Comparison of ENCODE assay signal across 8 cellular contexts in the genomic region with DNA sequence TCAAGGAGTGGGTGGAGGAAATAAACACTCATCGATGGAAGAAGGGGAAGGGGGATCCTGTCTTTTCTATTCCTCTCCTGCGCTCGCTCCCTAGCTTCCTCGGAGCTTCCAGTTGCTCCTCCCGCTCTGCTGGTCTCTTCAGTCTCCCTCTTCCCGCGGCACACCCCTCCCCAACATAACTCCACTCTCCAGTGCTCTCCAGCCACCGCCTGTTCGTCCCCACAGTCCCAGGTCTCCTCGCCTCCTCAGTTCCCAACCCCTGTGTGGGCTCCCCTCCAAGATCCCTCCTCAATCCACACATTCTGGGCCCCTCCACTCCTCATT. TPM values are rescaled to one million over a fixed set of nuclear protein-coding genes. Genes with fewer than 3 reads are reported as not detected.
DNase-seq lines count a peak whose midpoint lies in the region; ATAC-seq, FAIRE-seq and TF ChIP-seq lines count a peak whose summit lies in the region.

No MANE protein-coding gene starts in this region.

- peaks cover 14% of the 10 kb centered on the region for H3K4me1 Mint-ChIP-seq in activated naive CD8-positive, alpha-beta T cell treated with anti-CD3 and anti-CD28 coated beads for 36 hours

- no peak for TF ChIP-seq POLR2A in spleen (IDR thresholded peaks at IDR 0.05)

- peak overlapping the region; percentile 98 for H3K9ac ChIP-seq in iPS-15b (ENCODE audit: low read depth, low read length)

- intact Hi-C loops in spleen (cut with DNase I; ENCODE audit: low total_unique reads): no loop called here

- 0 to 2% (median 1%) methylated on average over 10 of the region's 10 CpGs for WGBS in spleen, 5 donors

- no peak for ATAC-seq in HG02678 (IDR thresholded peaks at IDR 0.05; ENCODE audit: unreplicated experiment)
- ATAC-seq in HG02885 (IDR thresholded peaks at IDR 0.05; ENCODE audit: poor library complexity, unreplicated experiment): no peak

- H3K27ac ChIP-seq in spleen: peak overlapping the region; percentile 64 to 86 (median 83)

- H3K27me3 Mint-ChIP-seq in activated naive CD8-positive, alpha-beta T cell treated with anti-CD3 and anti-CD28 coated beads for 36 hours: no peaks in the 10 kb centered on the region

- no peaks in the 10 kb centered on the region for H3K4me1 ChIP-seq in iPS-15b (ENCODE audit: control insufficient read depth, insufficient read depth, low read length)
- peaks cover 9 to 35% (median 20%) of the 10 kb centered on the region in 6 donors for H3K4me1 ChIP-seq in spleen

- H3K9me3 Mint-ChIP-seq in activated naive CD8-positive, alpha-beta T cell treated with anti-CD3 and anti-CD28 coated beads for 36 hours: no peaks in the 10 kb centered on the region

- H3K9me3 ChIP-seq in iPS-15b (ENCODE audit: control insufficient read depth, insufficient read depth, low read length): no peaks in the 10 kb centered on the region
- no peaks in the 10 kb centered on the region for H3K9me3 ChIP-seq in spleen

- H3K27me3 ChIP-seq in iPS-15b (ENCODE audit: control insufficient read depth, insufficient read depth, low read length) (no peaks in the 10 kb centered on the region), spleen (replicated peaks in 1 of 7) (no peaks in the 10 kb centered on the region)

- TF ChIP-seq CTCF in spleen (IDR thresholded peaks at IDR 0.05 in 8 of 11, conservative IDR thresholded peaks at IDR 0.05 in 3 of 11): no peak

- no peak for FAIRE-seq in HTR-8/SVneo (lab: Jason Lieb, UNC)

- H3K4me3 ChIP-seq in iPS-15b (ENCODE audit: low read depth, low read length) (peak overlapping the region; percentile 100), spleen (peak overlapping the region; percentile 63 to 88 (median 72))

- peak overlapping the region; percentile 96 for H3K27ac Mint-ChIP-seq in activated naive CD8-positive, alpha-beta T cell treated with anti-CD3 and anti-CD28 coated beads for 36 hours

- H3K36me3 Mint-ChIP-seq in activated naive CD8-positive, alpha-beta T cell treated with anti-CD3 and anti-CD28 coated beads for 36 hours: peaks cover 3% of the 10 kb centered on the region

- DNase-seq in GM03348 (ENCODE audit: low spot score): peak; percentile 51
- peak; percentile 13 for DNase-seq in HTR-8/SVneo (ENCODE audit: insufficient read length, low spot score)
- no peak for DNase-seq in activated naive CD8-positive, alpha-beta T cell treated with anti-CD3 and anti-CD28 coated beads for 36 hours
- no peak for DNase-seq in spleen
- DNase-seq in dedifferentiated amniotic fluid mesenchymal stem cell (ENCODE audit: extremely low spot score): no peak

- peaks cover 3% of the 10 kb centered on the region for H3K36me3 ChIP-seq in iPS-15b (ENCODE audit: control insufficient read depth, insufficient read depth, low read length)
- H3K36me3 ChIP-seq in spleen: peaks cover 0 to 28% (median 9%) of the 10 kb centered on the region in 6 donors

- peak overlapping the region; percentile 99 for H3K4me3 Mint-ChIP-seq in activated naive CD8-positive, alpha-beta T cell treated with anti-CD3 and anti-CD28 coated beads for 36 hours

RNA-seq across cellular contexts. Expression of a gene that starts 0.4 kb away (rescaled TPM):
- total RNA-seq in activated naive CD8-positive, alpha-beta T cell treated with anti-CD3 and anti-CD28 coated beads for 36 hours: 10 to 100 TPM; 20.2 to 23.3 TPM
- total RNA-seq in spleen: 10 to 100 TPM; 10.6 to 15.7 (median 12.2) TPM
- polyA plus RNA-seq in spleen: 1 to 10 TPM; 3.2 to 5.1 (median 3.9) TPM

RNA-seq across cellular contexts. Expression of a gene that starts 6.5 kb away (rescaled TPM):
- not detected for total RNA-seq in activated naive CD8-positive, alpha-beta T cell treated with anti-CD3 and anti-CD28 coated beads for 36 hours
- not detected for total RNA-seq in spleen
- not detected for polyA plus RNA-seq in spleen

Comparison
In these comparisons a context has a peak if more than half of its experiments do, and no peak if none do; other contexts are left out.
1. DNase-seq: peak in GM03348 (single experiment) and HTR-8/SVneo (single experiment); none in activated naive CD8-positive, alpha-beta T cell treated with anti-CD3 and anti-CD28 coated beads for 36 hours (single experiment), spleen (single experiment) and dedifferentiated amniotic fluid mesenchymal stem cell (single experiment).